In genomic region chr7:137439829-137440433, GRCh38 we compare ENCODE assay signal across 22 cellular contexts.
DNase-seq lines count a peak whose midpoint lies in the region; ATAC-seq and TF ChIP-seq lines count a peak whose summit lies in the region.
"Had no signal": no experiment of that assay in that cellular context is flagged by ENCODE, and none has a peak within 500 bp of the region (broad histone marks: within the 10 kb centered on the region; RNA-seq: fewer than 3 reads in every experiment).

No MANE protein-coding gene starts in this region.

- no peaks in the 10 kb centered on the region for H3K36me3 ChIP-seq in hepatocyte (replicated peaks; ENCODE audit: insufficient read depth, low read depth)
- H3K36me3 ChIP-seq: BLaER1 treated with 17β-estradiol and CSF1 and Interleukin-3, amounts not matched to agents 10 nM and 100 nM; breast epithelium; transverse colon had no signal

- H3K9me3 Mint-ChIP-seq in WTC11 = peaks cover 3% of the 10 kb centered on the region; the same call in 1 of the 2 replicates
- H3K9me3 Mint-ChIP-seq: activated CD4-positive, alpha-beta T cell treated with anti-CD3 and anti-CD28 coated beads, Interleukin-2, amount 10 ng/mL, durations not matched to agents 24 days and 14 days; activated naive CD8-positive, alpha-beta T cell treated with anti-CD3 and anti-CD28 coated beads for 36 hours; dendritic cell treated with granulocyte-macrophage colony-stimulating factor and Interleukin-4, amounts not matched to agents 40 ng/mL and 50 ng/mL, for 4 days; stimulated activated naive CD8-positive, alpha-beta T cell treated with anti-CD3 and anti-CD28 coated beads, Interleukin-15, amount 100 ng/mL, for 72 hours had no signal

- no peaks in the 10 kb centered on the region for H3K9me3 ChIP-seq in hepatocyte (ENCODE audit: low read depth)
- H3K9me3 ChIP-seq: breast epithelium, transverse colon had no signal

- H2AFZ ChIP-seq in hepatocyte = no peak overlapping the region

- intact Hi-C loops in left ventricle myocardium superior (cut with micrococcal nuclease) = no loop called here

- H4K20me1 ChIP-seq in hepatocyte (ENCODE audit: insufficient read depth, poor library complexity, severe bottlenecking) = no peaks in the 10 kb centered on the region
- H4K20me1 ChIP-seq: BLaER1 treated with 17β-estradiol and CSF1 and Interleukin-3, amounts not matched to agents 10 nM and 100 nM had no signal

- H3K4me1 Mint-ChIP-seq in WTC11 = peaks cover 14% of the 10 kb centered on the region
- H3K4me1 Mint-ChIP-seq: activated CD4-positive, alpha-beta T cell treated with anti-CD3 and anti-CD28 coated beads, Interleukin-2, amount 10 ng/mL, durations not matched to agents 24 days and 14 days; activated naive CD8-positive, alpha-beta T cell treated with anti-CD3 and anti-CD28 coated beads for 36 hours; stimulated activated naive CD8-positive, alpha-beta T cell treated with anti-CD3 and anti-CD28 coated beads, Interleukin-15, amount 100 ng/mL, for 72 hours had no signal

- no peaks in the 10 kb centered on the region for H3K27me3 ChIP-seq in hepatocyte
- H3K27me3 ChIP-seq: breast epithelium, transverse colon had no signal

- 0 out of 2 replicates have a peak overlapping the region, but pooled peaks have one; percentile 26 for H3K27ac Mint-ChIP-seq in WTC11
- H3K27ac Mint-ChIP-seq: activated CD4-positive, alpha-beta T cell treated with anti-CD3 and anti-CD28 coated beads, Interleukin-2, amount 10 ng/mL, durations not matched to agents 24 days and 14 days; activated naive CD8-positive, alpha-beta T cell treated with anti-CD3 and anti-CD28 coated beads for 36 hours; dendritic cell treated with granulocyte-macrophage colony-stimulating factor and Interleukin-4, amounts not matched to agents 40 ng/mL and 50 ng/mL, for 4 days; stimulated activated naive CD8-positive, alpha-beta T cell treated with anti-CD3 and anti-CD28 coated beads, Interleukin-15, amount 100 ng/mL, for 72 hours had no signal

- DNase-seq in NCI-H2227 (lab: John Stamatoyannopoulos, UW; ENCODE audit: unreplicated experiment) = peak; percentile 15
- no peak for DNase-seq in NCI-H2227 treated with DMSO at 0.1 percent for 48 hours (lab: John Stamatoyannopoulos, UW)
- no peak for DNase-seq in WTC11 (ENCODE audit: low spot score)
- DNase-seq in left ventricle myocardium superior = no peak
- no peak for DNase-seq in substantia nigra (lab: John Stamatoyannopoulos, UW)
- DNase-seq in GM10248 (ENCODE audit: extremely low spot score) = no peak
- DNase-seq in hepatocyte (ENCODE audit: low spot score) = no peak
- DNase-seq: activated CD4-positive, alpha-beta T cell treated with anti-CD3 and anti-CD28 coated beads, Interleukin-2, amount 10 ng/mL, durations not matched to agents 24 days and 14 days; activated naive CD8-positive, alpha-beta T cell treated with anti-CD3 and anti-CD28 coated beads for 36 hours; DND-41; GOT3; NCI-H1048; NCI-H187; NCI-H446; stimulated activated CD4-positive, alpha-beta T cell treated with anti-CD3 and anti-CD28 coated beads, Interleukin-4, amount 100 ng/mL, for 4 hours; stimulated activated naive CD8-positive, alpha-beta T cell treated with anti-CD3 and anti-CD28 coated beads, Interleukin-15, amount 100 ng/mL, for 72 hours; transverse colon had no signal

- no peak overlapping the region for H3K4me3 ChIP-seq in hepatocyte
- H3K4me3 ChIP-seq: BLaER1 treated with 17β-estradiol and CSF1 and Interleukin-3, amounts not matched to agents 10 nM and 100 nM; breast epithelium; transverse colon had no signal

- no peaks in the 10 kb centered on the region for H3K36me3 Mint-ChIP-seq in WTC11
- H3K36me3 Mint-ChIP-seq: activated naive CD8-positive, alpha-beta T cell treated with anti-CD3 and anti-CD28 coated beads for 36 hours had no signal

- TF ChIP-seq CTCF in WTC11 (IDR thresholded peaks at IDR 0.05) (no peak), GM10248 (IDR thresholded peaks at IDR 0.05; ENCODE audit: control extremely low read depth, extremely low read depth, low read depth, missing control alignments) (no peak), hepatocyte (IDR thresholded peaks at IDR 0.05; ENCODE audit: poor library complexity) (no peak)

- no peaks in the 10 kb centered on the region for H3K9me2 ChIP-seq in hepatocyte (replicated peaks; ENCODE audit: insufficient read depth)

- POLR2A ChIA-PET in WTC11 (lab: Charles Lee) (no interaction called here), GM10248 (lab: Yijun Ruan, JAX) (no interaction called here)

- H3K27ac ChIP-seq in substantia nigra (ENCODE audit: low read depth, low read length, poor library complexity, severe bottlenecking) (peak overlapping the region; percentile 71), hepatocyte (no peak overlapping the region)
- H3K27ac ChIP-seq: BLaER1 treated with 17β-estradiol and CSF1 and Interleukin-3, amounts not matched to agents 10 nM and 100 nM; breast epithelium; transverse colon had no signal

- 48% methylated on average over 3 of the region's 3 CpGs for WGBS in hepatocyte (ENCODE audit: low lambda C conversion rate, missing lambda C conversion rate)

- no peak overlapping the region for H3K4me3 Mint-ChIP-seq in WTC11
- H3K4me3 Mint-ChIP-seq: activated CD4-positive, alpha-beta T cell treated with anti-CD3 and anti-CD28 coated beads, Interleukin-2, amount 10 ng/mL, durations not matched to agents 24 days and 14 days; activated naive CD8-positive, alpha-beta T cell treated with anti-CD3 and anti-CD28 coated beads for 36 hours; dendritic cell treated with granulocyte-macrophage colony-stimulating factor and Interleukin-4, amounts not matched to agents 40 ng/mL and 50 ng/mL, for 4 days; stimulated activated naive CD8-positive, alpha-beta T cell treated with anti-CD3 and anti-CD28 coated beads, Interleukin-15, amount 100 ng/mL, for 72 hours had no signal

- peak; percentile 81 for ATAC-seq in WTC11
- peak; percentile 67 for ATAC-seq in left ventricle myocardium superior
- ATAC-seq in GM19395 (IDR thresholded peaks at IDR 0.05; ENCODE audit: unreplicated experiment) = no peak
- ATAC-seq: Panc1; stimulated activated naive CD8-positive, alpha-beta T cell treated with anti-CD3 and anti-CD28 coated beads, Interleukin-15, amount 100 ng/mL, for 72 hours had no signal

- no peak overlapping the region for H3K4me2 ChIP-seq in hepatocyte
- H3K4me2 ChIP-seq: BLaER1 treated with 17β-estradiol and CSF1 and Interleukin-3, amounts not matched to agents 10 nM and 100 nM had no signal

- no peaks in the 10 kb centered on the region for H3K79me2 ChIP-seq in hepatocyte

- no peaks in the 10 kb centered on the region for H3K4me1 ChIP-seq in hepatocyte (ENCODE audit: insufficient read depth)
- H3K4me1 ChIP-seq: breast epithelium, transverse colon had no signal

- CTCF ChIA-PET in WTC11 (lab: Charles Lee) = no interaction called here
- CTCF ChIA-PET in GM10248 (lab: Yijun Ruan, JAX) = interaction anchor here (0.9 to 1.0 kb wide), 2 partner anchors 15 to 37 kb away, joined by 3 to 4 read pairs; no protein-coding TSS in a partner anchor

- H3K27me3 Mint-ChIP-seq in WTC11 (ENCODE audit: low read depth) = no peaks in the 10 kb centered on the region
- H3K27me3 Mint-ChIP-seq: activated CD4-positive, alpha-beta T cell treated with anti-CD3 and anti-CD28 coated beads, Interleukin-2, amount 10 ng/mL, durations not matched to agents 24 days and 14 days; dendritic cell treated with granulocyte-macrophage colony-stimulating factor and Interleukin-4, amounts not matched to agents 40 ng/mL and 50 ng/mL, for 4 days; stimulated activated naive CD8-positive, alpha-beta T cell treated with anti-CD3 and anti-CD28 coated beads, Interleukin-15, amount 100 ng/mL, for 72 hours had no signal

TF ChIP-seq in WTC11, 78 proteins besides CTCF, POLR2A, EP300 and RAD21 (continues in another document):
- no peak for TF ChIP-seq ATF1 (CRISPR knock-in tag; IDR thresholded peaks at IDR 0.05)
- TF ChIP-seq MAX (CRISPR knock-in tag; IDR thresholded peaks at IDR 0.05) = no peak
- TF ChIP-seq SMAD3 (CRISPR knock-in tag; IDR thresholded peaks at IDR 0.05; ENCODE audit: borderline replicate concordance) = no peak
- TF ChIP-seq FOXJ3 (CRISPR knock-in tag; IDR thresholded peaks at IDR 0.05; ENCODE audit: borderline replicate concordance) = no peak
- TF ChIP-seq HMGA2 (CRISPR knock-in tag; IDR thresholded peaks at IDR 0.05) = no peak
- no peak for TF ChIP-seq ZNF671 (CRISPR knock-in tag; IDR thresholded peaks at IDR 0.05)
- no peak for TF ChIP-seq PRRX2 (CRISPR knock-in tag; IDR thresholded peaks at IDR 0.05)
- no peak for TF ChIP-seq MLX (CRISPR knock-in tag; IDR thresholded peaks at IDR 0.05)
- TF ChIP-seq USF1 (CRISPR knock-in tag; IDR thresholded peaks at IDR 0.05) = no peak
